Comparison of ENCODE assay signal across 8 cellular contexts in genomic region chrX:119729408-119730201, GRCh38. TPM values are rescaled to one million over a fixed set of nuclear protein-coding genes. Genes with fewer than 3 reads are reported as not detected.
DNase-seq lines count a peak whose midpoint lies in the region; ATAC-seq and TF ChIP-seq lines count a peak whose summit lies in the region.

No MANE protein-coding gene starts in this region.

- H3K4me1 Mint-ChIP-seq in activated T-helper 1 cell treated with anti-CD3 and anti-CD28 coated beads, Interleukin-12 subunit alpha, Interleukin-12 subunit beta, Interleukin-2, Interleukin-4 antibody, amounts not matched to agents 30 ng/mL and 10 ng/mL and 1 ng/mL, durations not matched to agents 14 hours and 24 hours and 36 hours (ENCODE audit: low read depth) = peaks cover 6% of the 10 kb centered on the region

- H3K27ac Mint-ChIP-seq in activated T-helper 1 cell treated with anti-CD3 and anti-CD28 coated beads, Interleukin-12 subunit alpha, Interleukin-12 subunit beta, Interleukin-2, Interleukin-4 antibody, amounts not matched to agents 30 ng/mL and 10 ng/mL and 1 ng/mL, durations not matched to agents 14 hours and 24 hours and 36 hours = no peak overlapping the region

- ATAC-seq in PC-3 = peak; percentile 68
- ATAC-seq in GM21528 (IDR thresholded peaks at IDR 0.05; ENCODE audit: low FRiP score, unreplicated experiment) = no peak

- H3K27ac ChIP-seq in HL-60 (replicated peaks) (no peak overlapping the region; the same call in 1 of the 2 replicates), PC-3 (ENCODE audit: low read length) (no peak overlapping the region)

- peaks cover 2% of the 10 kb centered on the region for H3K27me3 Mint-ChIP-seq in activated T-helper 1 cell treated with anti-CD3 and anti-CD28 coated beads, Interleukin-12 subunit alpha, Interleukin-12 subunit beta, Interleukin-2, Interleukin-4 antibody, amounts not matched to agents 30 ng/mL and 10 ng/mL and 1 ng/mL, durations not matched to agents 14 hours and 24 hours and 36 hours (ENCODE audit: insufficient read depth)

- no peak overlapping the region for H2AFZ ChIP-seq in PC-3 (ENCODE audit: low read length)

- H3K9ac ChIP-seq in PC-3 (ENCODE audit: low read length) = no peak overlapping the region

- H4K20me1 ChIP-seq in PC-3 (ENCODE audit: low read length) = no peaks in the 10 kb centered on the region

- no peak overlapping the region for H3K4me3 Mint-ChIP-seq in activated T-helper 1 cell treated with anti-CD3 and anti-CD28 coated beads, Interleukin-12 subunit alpha, Interleukin-12 subunit beta, Interleukin-2, Interleukin-4 antibody, amounts not matched to agents 30 ng/mL and 10 ng/mL and 1 ng/mL, durations not matched to agents 14 hours and 24 hours and 36 hours

- peak; percentile 20 for TF ChIP-seq CTCF in HL-60 (IDR thresholded peaks at IDR 0.05; ENCODE audit: insufficient read depth, low read length)
- TF ChIP-seq CTCF in PC-3 (conservative IDR thresholded peaks at IDR 0.05; ENCODE audit: low read depth, low read length) = peak; percentile 66

- no peaks in the 10 kb centered on the region for H3K9me3 Mint-ChIP-seq in activated T-helper 1 cell treated with anti-CD3 and anti-CD28 coated beads, Interleukin-12 subunit alpha, Interleukin-12 subunit beta, Interleukin-2, Interleukin-4 antibody, amounts not matched to agents 30 ng/mL and 10 ng/mL and 1 ng/mL, durations not matched to agents 14 hours and 24 hours and 36 hours

- H3K4me1 ChIP-seq in PC-3 (ENCODE audit: insufficient read depth, low read length) = no peaks in the 10 kb centered on the region

- no TSS peak for BruUV-seq in PC-3 (replicated peaks; lab: Mats Ljungman, UMichigan)

- no peaks in the 10 kb centered on the region for H3K27me3 ChIP-seq in HL-60 (ENCODE audit: insufficient read depth, poor library complexity, severe bottlenecking)
- H3K27me3 ChIP-seq in PC-3 (ENCODE audit: low read length) = no peaks in the 10 kb centered on the region

- peak; percentile 3 for DNase-seq in GF-D8 (lab: John Stamatoyannopoulos, UW)
- peak in 1 of 2 experiments; percentile 88 for DNase-seq in HL-60 (ENCODE audit: low read depth in 1 of 2, low spot score in 1 of 2)
- peak; percentile 74 for DNase-seq in PC-3
- DNase-seq in activated T-helper 1 cell treated with anti-CD3 and anti-CD28 coated beads, Interleukin-12 subunit alpha, Interleukin-12 subunit beta, Interleukin-2, Interleukin-4 antibody, amounts not matched to agents 30 ng/mL and 10 ng/mL and 1 ng/mL, durations not matched to agents 14 hours and 24 hours and 36 hours (ENCODE audit: low spot score) = peak; percentile 28
- DNase-seq in germinal center (ENCODE audit: low spot score) = peak; percentile 24
- peak; percentile 1 for DNase-seq in putamen (ENCODE audit: low spot score)
- DNase-seq in KG1 (lab: John Stamatoyannopoulos, UW) = no peak

- CTCF ChIA-PET in PC-3 (lab: Charles Lee) = interaction anchor here (0.6 to 1.2 kb wide), 4 partner anchors 35 to 217 kb away, joined by 3 to 7 read pairs (median 4); no protein-coding TSS in a partner anchor

- H3K36me3 ChIP-seq in PC-3 (ENCODE audit: low read depth, low read length) = no peaks in the 10 kb centered on the region

- H3F3A ChIP-seq in PC-3 (ENCODE audit: low read length, unreplicated experiment) = no peaks in the 10 kb centered on the region

- no peaks in the 10 kb centered on the region for H3K9me3 ChIP-seq in PC-3 (ENCODE audit: low read length)

- POLR2A ChIA-PET in PC-3 (lab: Charles Lee; ENCODE audit: unreplicated experiment) = no interaction called here

- H3K4me3 ChIP-seq in HL-60 (replicated peaks; ENCODE audit: insufficient read depth, low read length) (no peak overlapping the region), PC-3 (ENCODE audit: low read length) (no peak overlapping the region)

- H3K79me2 ChIP-seq in PC-3 (ENCODE audit: low read length) = no peaks in the 10 kb centered on the region

- H3K4me2 ChIP-seq in PC-3 (ENCODE audit: low read length) = no peak overlapping the region

- H3K9me2 ChIP-seq in PC-3 (replicated peaks; ENCODE audit: low read length) = no peaks in the 10 kb centered on the region

- H3K36me3 Mint-ChIP-seq in activated T-helper 1 cell treated with anti-CD3 and anti-CD28 coated beads, Interleukin-12 subunit alpha, Interleukin-12 subunit beta, Interleukin-2, Interleukin-4 antibody, amounts not matched to agents 30 ng/mL and 10 ng/mL and 1 ng/mL, durations not matched to agents 14 hours and 24 hours and 36 hours (ENCODE audit: low read depth) = no peaks in the 10 kb centered on the region

- intact Hi-C loops in PC-3 (cut with micrococcal nuclease) = loop anchor here (1.0 to 2.0 kb wide), 4 partner anchors 31 to 213 kb away; partner anchors contain the start of gene SEPTIN6
- intact Hi-C loops in activated T-helper 1 cell treated with anti-CD3 and anti-CD28 coated beads, Interleukin-12 subunit alpha, Interleukin-12 subunit beta, Interleukin-2, Interleukin-4 antibody, amounts not matched to agents 30 ng/mL and 10 ng/mL and 1 ng/mL, durations not matched to agents 14 hours and 24 hours and 36 hours (cut with micrococcal nuclease) = loop anchor here (1.0 kb wide), 4 partner anchors 30 to 213 kb away; no protein-coding TSS in a partner anchor

RNA-seq across cellular contexts. Expression of gene SOWAHD, which starts 28.8 kb away (rescaled TPM):
- 2.3 and 2.5 TPM in 2 replicates for total RNA-seq in PC-3 (2014; rRNA removed)
- total RNA-seq in activated T-helper 1 cell treated with anti-CD3 and anti-CD28 coated beads, Interleukin-12 subunit alpha, Interleukin-12 subunit beta, Interleukin-2, Interleukin-4 antibody, amounts not matched to agents 30 ng/mL and 10 ng/mL and 1 ng/mL, durations not matched to agents 14 hours and 24 hours and 36 hours = 0.21 and 0.34 TPM in 2 replicates

RNA-seq across cellular contexts. Expression of gene SEPTIN6, which starts 36.6 kb away (rescaled TPM):
- 28.9 and 39.1 TPM in 2 replicates for total RNA-seq in PC-3 (2014; rRNA removed)
- total RNA-seq in activated T-helper 1 cell treated with anti-CD3 and anti-CD28 coated beads, Interleukin-12 subunit alpha, Interleukin-12 subunit beta, Interleukin-2, Interleukin-4 antibody, amounts not matched to agents 30 ng/mL and 10 ng/mL and 1 ng/mL, durations not matched to agents 14 hours and 24 hours and 36 hours = 159 and 172 TPM in 2 replicates
